In the genomic region with DNA sequence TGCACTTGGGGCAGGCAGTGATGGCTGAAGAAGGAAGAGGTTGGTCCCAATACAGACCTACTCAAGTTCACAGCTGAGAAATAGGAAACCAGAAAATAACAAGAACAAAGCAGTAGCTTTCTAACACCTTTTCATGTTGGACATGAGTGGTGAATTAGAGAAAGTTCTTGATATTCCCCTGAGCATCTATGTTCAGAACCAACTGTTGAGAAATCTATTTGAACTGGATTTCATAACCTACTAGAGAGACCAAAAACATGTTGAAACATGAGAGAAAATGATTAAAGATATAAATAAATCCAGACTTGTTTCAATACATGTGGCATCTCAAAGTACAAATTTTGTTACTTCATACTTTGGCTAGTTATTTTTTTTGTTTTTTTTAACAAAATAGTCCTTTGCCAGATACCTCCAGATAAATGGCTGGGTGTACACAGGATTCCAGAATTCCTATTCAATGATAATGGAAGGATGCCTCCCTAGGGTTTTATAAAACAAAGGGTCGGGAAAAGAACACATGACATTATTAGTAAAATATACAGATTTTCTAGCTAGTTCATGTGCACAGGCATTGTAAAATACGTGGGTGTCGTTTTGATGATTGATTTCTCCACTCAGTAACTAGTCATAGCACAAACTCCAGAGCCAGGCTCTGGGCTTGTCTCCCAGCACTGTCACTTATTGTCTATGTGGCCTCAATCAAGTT, we compare ENCODE assay signal across 13 cellular contexts. TPM values are rescaled to one million over a fixed set of nuclear protein-coding genes. Genes with fewer than 3 reads are reported as not detected.
DNase-seq lines count a peak whose midpoint lies in the region; ATAC-seq and TF ChIP-seq lines count a peak whose summit lies in the region.
"Had no signal": no experiment of that assay in that cellular context is flagged by ENCODE, and none has a peak within 500 bp of the region (broad histone marks: within the 10 kb centered on the region; RNA-seq: fewer than 3 reads in every experiment).

No MANE protein-coding gene starts in this region.

- DNase-seq in NOMO-1 treated with dmso at 0.1 percent for 144 hours (lab: John Stamatoyannopoulos, UW; ENCODE audit: unreplicated experiment) (peak; percentile 45), fibroblast of mammary gland (ENCODE audit: low read depth) (peak; percentile 88), sciatic nerve (ENCODE audit: low spot score) (no peak), NCI-H748 treated with DMSO at 0.1 percent for 48 hours (lab: John Stamatoyannopoulos, UW) (no peak), Kasumi-1 (lab: John Stamatoyannopoulos, UW) (no peak), OCI-M2 (lab: John Stamatoyannopoulos, UW; ENCODE audit: unreplicated experiment) (no peak)
- DNase-seq: Calu3, KBM-7, NCI-H526 treated with DMSO at 0.1 percent for 48 hours, posterior cingulate gyrus, T-helper 9 cell had no signal

- ATAC-seq in sciatic nerve (peak; percentile 93), GM19395 (IDR thresholded peaks at IDR 0.05; ENCODE audit: unreplicated experiment) (no peak)

- peaks cover 0 to 6% (median 0%) of the 10 kb centered on the region in 11 experiments; a peak in 3 of 22 replicates for H3K9me3 ChIP-seq in BLaER1 treated with 17β-estradiol and CSF1 and Interleukin-3, amounts not matched to agents 10 nM and 100 nM (replicated peaks in 1 of 11)

- no peak for TF ChIP-seq CTCF in fibroblast of mammary gland (conservative IDR thresholded peaks at IDR 0.05; ENCODE audit: control insufficient read depth, insufficient read depth, low read depth, low read length)

- H4K20me1 ChIP-seq in BLaER1 treated with 17β-estradiol and CSF1 and Interleukin-3, amounts not matched to agents 10 nM and 100 nM, result no peaks in the 10 kb centered on the region

- H3K36me3 ChIP-seq in BLaER1 treated with 17β-estradiol and CSF1 and Interleukin-3, amounts not matched to agents 10 nM and 100 nM, result no peaks in the 10 kb centered on the region

- peak overlapping the region in 10 of 11 experiments; percentile 13 to 87 (median 80); a peak in 19 of 22 replicates for H3K4me2 ChIP-seq in BLaER1 treated with 17β-estradiol and CSF1 and Interleukin-3, amounts not matched to agents 10 nM and 100 nM

- intact Hi-C loops in sciatic nerve (cut with DNase I), result no loop called here

- H3K4me1 ChIP-seq in BLaER1 treated with 17β-estradiol and CSF1 and Interleukin-3, amounts not matched to agents 10 nM and 100 nM, result peaks cover 9 to 68% (median 60%) of the 10 kb centered on the region in 10 experiments

- no peak overlapping the region for H3K4me3 ChIP-seq in BLaER1 treated with 17β-estradiol and CSF1 and Interleukin-3, amounts not matched to agents 10 nM and 100 nM
- H3K4me3 ChIP-seq in fibroblast of mammary gland (ENCODE audit: control insufficient read depth, low read depth, low read length), result no peak overlapping the region

- H3K27ac ChIP-seq in BLaER1 treated with 17β-estradiol and CSF1 and Interleukin-3, amounts not matched to agents 10 nM and 100 nM, result peak overlapping the region; percentile 63 to 90 (median 86); a peak in 21 of 22 replicates

- no peaks in the 10 kb centered on the region for H3K27me3 ChIP-seq in BLaER1 treated with 17β-estradiol and CSF1 and Interleukin-3, amounts not matched to agents 10 nM and 100 nM

- peak overlapping the region in 7 of 11 experiments; percentile 42 to 76 (median 72); a peak in 7 of 22 replicates for H3K9ac ChIP-seq in BLaER1 treated with 17β-estradiol and CSF1 and Interleukin-3, amounts not matched to agents 10 nM and 100 nM

RNA-seq across cellular contexts. Expression of a gene that starts 34.4 kb away (rescaled TPM):
- total RNA-seq in sciatic nerve, result 36.5 TPM

Comparison
In these comparisons a context has a peak if more than half of its experiments do, and no peak if none do; other contexts are left out.
1. DNase-seq: peak in NOMO-1 treated with dmso at 0.1 percent for 144 hours (single experiment) and fibroblast of mammary gland (single experiment); none in sciatic nerve (single experiment), NCI-H748 treated with DMSO at 0.1 percent for 48 hours (single experiment), Kasumi-1 (0 of 2) and OCI-M2 (single experiment).